ENCODE assay signal across 24 cellular contexts in genomic region chr15:87209891-87210649, GRCh38.
A peak's percentile ranks its signal among the peaks of the same experiment; 100 is the strongest.
DNase-seq lines count a peak whose midpoint lies in the region; ATAC-seq and TF ChIP-seq lines count a peak whose summit lies in the region.
"Had no signal": no experiment of that assay in that cellular context is flagged by ENCODE, and none has a peak within 500 bp of the region (broad histone marks: within the 10 kb centered on the region; RNA-seq: fewer than 3 reads in every experiment).

No MANE protein-coding gene starts in this region.

- TF ChIP-seq CTCF in RWPE1 (conservative IDR thresholded peaks at IDR 0.05; ENCODE audit: low read depth), result no peak
- TF ChIP-seq CTCF in foreskin keratinocyte (conservative IDR thresholded peaks at IDR 0.05), result no peak

- ATAC-seq in foreskin keratinocyte, result peak; percentile 53

- peaks cover 30% of the 10 kb centered on the region for H3K4me1 ChIP-seq in foreskin keratinocyte
- H3K4me1 ChIP-seq: Caco-2 had no signal

- DNase-seq in M059J (ENCODE audit: low read depth), result peak; percentile 76
- peak; percentile 11 for DNase-seq in RWPE1 (ENCODE audit: low spot score)
- peak; percentile 85 to 94 for DNase-seq in foreskin keratinocyte
- no peak for DNase-seq in islet precursor cell
- DNase-seq in NCI-H1436 (lab: John Stamatoyannopoulos, UW), result no peak
- no peak for DNase-seq in NCI-H524 treated with DMSO at 0.1 percent for 48 hours (lab: John Stamatoyannopoulos, UW)
- no peak for DNase-seq in activated effector memory CD4-positive, alpha-beta T cell treated with anti-CD3 and anti-CD28 coated beads, Interleukin-2, amount 50 U/mL, for 16 hours
- DNase-seq: C1 segment of cervical spinal cord; Caco-2; CD4-positive, alpha-beta memory T cell; GF-D8; H7; NCI-H1092; NCI-H1417 treated with DMSO at 0.1 percent for 48 hours; NCI-H187 treated with DMSO at 0.1 percent for 48 hours; NCI-H2171 treated with DMSO at 0.1 percent for 48 hours; NCI-H524; NCI-H82; NK-92 treated with Interleukin-12 subunit alpha and Interleukin-12 subunit beta, amount 100 ng/mL, for 24 hours; RPMI8226; SHP77 treated with DMSO at 0.1 percent for 48 hours; SK-N-SH; SW 1271 had no signal

- H3K27ac ChIP-seq in RWPE1, result no peak overlapping the region
- H3K27ac ChIP-seq in foreskin keratinocyte, result peak overlapping the region; percentile 82
- H3K27ac ChIP-seq: PC-9 had no signal

- no peaks in the 10 kb centered on the region for H3K27me3 ChIP-seq in foreskin keratinocyte

- POLR2A ChIA-PET in RWPE1 (lab: Yijun Ruan, JAX; ENCODE audit: low non-redundant PET), result no interaction called here

- CTCF ChIA-PET in RWPE1 (lab: Yijun Ruan, JAX), result no interaction called here

Comparison
In these comparisons a context has a peak if more than half of its experiments do, and no peak if none do; other contexts are left out.
1. DNase-seq: peak in M059J (single experiment), RWPE1 (single experiment) and foreskin keratinocyte (2 of 2); none in islet precursor cell (single experiment), NCI-H1436 (single experiment), NCI-H524 treated with DMSO at 0.1 percent for 48 hours (single experiment) and activated effector memory CD4-positive, alpha-beta T cell treated with anti-CD3 and anti-CD28 coated beads, Interleukin-2, amount 50 U/mL, for 16 hours (single experiment).